14 cellular contexts compared by ENCODE assay signal in genomic region chr7:90312745-90313144, GRCh38. TPM values are rescaled to one million over a fixed set of nuclear protein-coding genes. Genes with fewer than 3 reads are reported as not detected.
DNase-seq lines count a peak whose midpoint lies in the region; ATAC-seq and TF ChIP-seq lines count a peak whose summit lies in the region.
"Had no signal": no experiment of that assay in that cellular context is flagged by ENCODE, and none has a peak within 500 bp of the region (broad histone marks: within the 10 kb centered on the region; RNA-seq: fewer than 3 reads in every experiment).

No MANE protein-coding gene starts in this region.

- peak; percentile 13 for TF ChIP-seq CTCF in AG09319 (IDR thresholded peaks at IDR 0.05; ENCODE audit: low read depth, low read length)
- 0 out of 2 replicates have a peak, but pooled peaks have one; percentile 9 for TF ChIP-seq CTCF in RWPE1 (conservative IDR thresholded peaks at IDR 0.05; ENCODE audit: low read depth)
- TF ChIP-seq CTCF in fibroblast of villous mesenchyme (IDR thresholded peaks at IDR 0.05; ENCODE audit: insufficient read depth, low read depth, low read length) = peak; percentile 46
- no peak for TF ChIP-seq CTCF in spleen (IDR thresholded peaks at IDR 0.05 in 8 of 11, conservative IDR thresholded peaks at IDR 0.05 in 3 of 11)

- no peak for DNase-seq in AG09319 (ENCODE audit: extremely low read depth, low read depth)
- no peak for DNase-seq in RWPE1 (ENCODE audit: low spot score)
- peak; percentile 26 for DNase-seq in fibroblast of villous mesenchyme (ENCODE audit: low read depth)
- no peak for DNase-seq in spleen
- DNase-seq in AG20443 (ENCODE audit: low spot score) = no peak
- DNase-seq in activated CD4-positive, CD25-positive, alpha-beta regulatory T cell treated with anti-CD3 and anti-CD28 coated beads, Interleukin-2, amount 50 U/mL, for 72 hours = no peak
- DNase-seq: activated gamma-delta T cell, DMS153, NCI-H1930 had no signal

- H3K27ac ChIP-seq in RWPE1 = no peak overlapping the region
- no peak overlapping the region for H3K27ac ChIP-seq in spleen
- H3K27ac ChIP-seq: esophagus muscularis mucosa had no signal

- no peaks in the 10 kb centered on the region for H3K4me1 ChIP-seq in spleen
- H3K4me1 ChIP-seq: esophagus muscularis mucosa had no signal

- no peaks in the 10 kb centered on the region for H3K36me3 ChIP-seq in spleen

- POLR2A ChIA-PET in RWPE1 (lab: Yijun Ruan, JAX; ENCODE audit: low non-redundant PET) = no interaction called here

- H3K4me3 ChIP-seq in fibroblast of villous mesenchyme (ENCODE audit: low read depth, low read length) (no peak overlapping the region), spleen (no peak overlapping the region)
- H3K4me3 ChIP-seq: esophagus muscularis mucosa had no signal

- 91 to 94% (median 93%) methylated on average over 2 of the region's 2 CpGs for WGBS in spleen, 5 donors

- peaks cover 0 to 5% (median 0%) of the 10 kb centered on the region in 7 donors for H3K27me3 ChIP-seq in spleen (replicated peaks in 1 of 7)
- H3K27me3 ChIP-seq: esophagus muscularis mucosa had no signal

- TF ChIP-seq POLR2A in spleen (IDR thresholded peaks at IDR 0.05) = no peak

- H3K9me3 ChIP-seq in spleen = no peaks in the 10 kb centered on the region
- H3K9me3 ChIP-seq: esophagus muscularis mucosa had no signal

- ATAC-seq in GM19351 (IDR thresholded peaks at IDR 0.05; ENCODE audit: unreplicated experiment) = peak; percentile 66
- no peak for ATAC-seq in HG02981 (IDR thresholded peaks at IDR 0.05; ENCODE audit: unreplicated experiment)

- CTCF ChIA-PET in RWPE1 (lab: Yijun Ruan, JAX) = interaction anchor here (0.7 to 1.5 kb wide), 3 partner anchors 9 to 115 kb away, joined by 3 to 10 read pairs (median 5); no protein-coding TSS in a partner anchor

- intact Hi-C loops in spleen (cut with DNase I; ENCODE audit: low total_unique reads) = no loop called here

RNA-seq across cellular contexts. Expression of gene FAM237B, which starts 8.4 kb away (rescaled TPM):
- not detected in 2 replicates for total RNA-seq in fibroblast of villous mesenchyme
- not detected for total RNA-seq in spleen
- not detected for polyA plus RNA-seq in spleen
- total RNA-seq: esophagus muscularis mucosa, mononuclear cell, temporal lobe had no signal

RNA-seq across cellular contexts. Expression of gene GTPBP10, which starts 33.8 kb away (rescaled TPM):
- total RNA-seq in fibroblast of villous mesenchyme = 16.0 and 16.1 TPM in 2 replicates
- total RNA-seq in spleen = 10 to 100 TPM; 19.8 to 43.3 (median 25.7) TPM
- polyA plus RNA-seq in spleen = 10 to 100 TPM; 13.5 to 16.9 (median 14.6) TPM

Comparison
In these comparisons a context has a peak if more than half of its experiments do, and no peak if none do; other contexts are left out.
1. CTCF ChIP-seq: peak in AG09319 (single experiment), RWPE1 (single experiment) and fibroblast of villous mesenchyme (single experiment); none in spleen (0 of 11).